15 cellular contexts compared by ENCODE assay signal in the genomic region with DNA sequence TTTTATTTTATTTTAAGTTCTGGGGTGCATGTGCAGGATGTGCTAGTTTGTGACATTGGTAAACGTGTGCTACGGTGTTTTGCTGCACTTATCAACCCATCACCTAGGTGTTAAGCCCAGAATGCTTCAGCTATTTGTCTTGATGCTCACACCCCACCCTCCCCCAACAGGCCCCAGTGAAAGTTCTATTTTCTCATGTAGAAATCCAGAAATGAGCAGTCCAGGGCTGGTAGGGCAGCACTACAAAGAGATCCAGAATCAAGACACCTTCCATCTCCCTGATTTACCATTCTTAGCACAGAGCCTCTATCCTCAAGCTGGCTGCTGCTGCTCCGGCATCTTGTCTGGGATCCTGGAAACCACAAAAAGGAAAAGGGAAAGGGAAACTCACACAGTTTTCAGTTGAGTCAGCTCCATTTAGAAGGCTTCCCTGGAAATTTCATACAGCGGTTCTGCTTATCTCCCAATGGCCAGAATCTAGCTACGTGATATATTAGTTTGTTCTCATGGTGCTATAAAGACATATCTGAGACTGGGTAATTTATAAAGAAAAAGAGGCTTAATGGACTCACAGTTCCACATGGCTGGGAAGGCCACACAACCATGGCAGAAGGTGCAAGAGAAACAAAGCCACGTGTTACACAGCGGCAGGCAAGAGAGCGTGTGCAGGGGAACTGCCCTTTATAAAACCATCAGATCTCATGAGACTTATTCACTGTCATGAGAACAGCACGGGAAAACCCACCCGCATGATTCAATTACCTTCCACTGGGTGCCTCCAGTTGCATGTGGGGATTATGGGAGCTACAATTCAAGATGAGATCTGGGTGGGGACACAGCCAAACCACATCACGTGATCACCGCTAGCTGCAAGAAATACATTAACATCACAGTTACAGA.
DNase-seq lines count a peak whose midpoint lies in the region; ATAC-seq, FAIRE-seq and TF ChIP-seq lines count a peak whose summit lies in the region.
"Had no signal": no experiment of that assay in that cellular context is flagged by ENCODE, and none has a peak within 500 bp of the region (broad histone marks: within the 10 kb centered on the region; RNA-seq: fewer than 3 reads in every experiment).

No MANE protein-coding gene starts in this region.

- H4K5ac ChIP-seq in H9 (ENCODE audit: insufficient read length, low read depth, low read length): no peak overlapping the region

- no peaks in the 10 kb centered on the region for H3K27me3 ChIP-seq in H9 (ENCODE audit: insufficient read depth, low read length)
- H3K27me3 ChIP-seq: BE2C, thyroid gland had no signal

- no peak overlapping the region for H3K23ac ChIP-seq in H9 (ENCODE audit: insufficient read length, low read depth, low read length)

- FAIRE-seq in GM19239 (lab: Jason Lieb, UNC): peak; percentile 86

- H3K23me2 ChIP-seq in H9 (ENCODE audit: insufficient read length, low read depth, low read length, poor library complexity, severe bottlenecking): no peaks in the 10 kb centered on the region

- H3K4me2 ChIP-seq in H9 (ENCODE audit: insufficient read depth, insufficient read length, low read length): no peak overlapping the region
- H3K4me2 ChIP-seq: PC-9 had no signal

- H2BK5ac ChIP-seq in H9 (ENCODE audit: insufficient read length, low read length): no peak overlapping the region

- H3T11ph ChIP-seq in H9 (ENCODE audit: low read length): no peak overlapping the region

- no peaks in the 10 kb centered on the region for H3K79me2 ChIP-seq in H9 (ENCODE audit: insufficient read depth, low read length)

- TF ChIP-seq CTCF in GM12864 (IDR thresholded peaks at IDR 0.05; ENCODE audit: low read depth, low read length, missing control alignments) (no peak), H9 (conservative IDR thresholded peaks at IDR 0.05) (no peak)
- no peak for TF ChIP-seq CTCF in activated CD8-positive, alpha-beta T cell treated with anti-CD3 and anti-CD28 coated beads for 36 hours (IDR thresholded peaks at IDR 0.05)

- no peak overlapping the region for H2AFZ ChIP-seq in H9 (ENCODE audit: low read length)
- H2AFZ ChIP-seq: PC-9 had no signal

- no peaks in the 10 kb centered on the region for H3K36me3 Mint-ChIP-seq in activated CD8-positive, alpha-beta T cell treated with anti-CD3 and anti-CD28 coated beads for 36 hours (ENCODE audit: low read depth)
- H3K36me3 Mint-ChIP-seq in H9 (ENCODE audit: insufficient read depth in 1 of 3, low read depth in 3 of 3): no peaks in the 10 kb centered on the region; a peak in 1 of 7 replicates
- H3K36me3 Mint-ChIP-seq: brain had no signal

- intact Hi-C loops in activated CD8-positive, alpha-beta T cell treated with anti-CD3 and anti-CD28 coated beads for 36 hours (cut with micrococcal nuclease): no loop called here

- peaks cover 7% of the 10 kb centered on the region for H3K4me1 Mint-ChIP-seq in activated CD8-positive, alpha-beta T cell treated with anti-CD3 and anti-CD28 coated beads for 36 hours (ENCODE audit: low read depth)
- peaks cover 9 to 15% of the 10 kb centered on the region in 2 experiments for H3K4me1 Mint-ChIP-seq in H9

- no peak overlapping the region for H2BK20ac ChIP-seq in H9 (ENCODE audit: low read depth, low read length, poor library complexity, severe bottlenecking)

- H3K79me1 ChIP-seq in H9 (ENCODE audit: insufficient read depth, low read depth, low read length, poor library complexity, severe bottlenecking): no peaks in the 10 kb centered on the region

- no peak overlapping the region for H3K4ac ChIP-seq in H9 (ENCODE audit: low read depth, low read length)

- WGBS in H9 (ENCODE audit: extremely low coverage, insufficient read length, low lambda C conversion rate): no CpG with 5 or more reads among the region's 12 CpGs

- H3K27me3 Mint-ChIP-seq in activated CD8-positive, alpha-beta T cell treated with anti-CD3 and anti-CD28 coated beads for 36 hours: peaks cover 2% of the 10 kb centered on the region
- peaks cover 11% of the 10 kb centered on the region for H3K27me3 Mint-ChIP-seq in H9 (ENCODE audit: low read depth)
- H3K27me3 Mint-ChIP-seq: brain had no signal

- no peaks in the 10 kb centered on the region; the same call in 1 of the 2 replicates for H3K4me1 ChIP-seq in H9 (ENCODE audit: insufficient read depth, low read length)
- H3K4me1 ChIP-seq: BE2C, thyroid gland had no signal

- no peak overlapping the region for H3K27ac ChIP-seq in H9 (ENCODE audit: insufficient read length, low read depth, low read length)
- H3K27ac ChIP-seq: epithelial cell of prostate, PC-9, thyroid gland had no signal

- H3K9ac ChIP-seq in H9 (ENCODE audit: extremely low read depth, insufficient read length, low read length): no peak overlapping the region

- no peak overlapping the region for H2BK15ac ChIP-seq in H9 (ENCODE audit: low read depth, low read length)

- DNase-seq in GM12864 (ENCODE audit: low read depth) (peak; percentile 48), GM19239 (ENCODE audit: insufficient read length, low spot score) (no peak), H9 (no peak)
- DNase-seq in activated CD8-positive, alpha-beta T cell treated with anti-CD3 and anti-CD28 coated beads for 36 hours: no peak
- no peak for DNase-seq in stimulated activated CD4-positive, alpha-beta T cell treated with anti-CD3 and anti-CD28 coated beads, Interleukin-4, amount 100 ng/mL, for 4 hours
- DNase-seq: BE2C, midbrain, NCI-H2107, PC-9, thyroid gland had no signal

- no peaks in the 10 kb centered on the region for H4K20me1 ChIP-seq in H9 (ENCODE audit: control insufficient read depth, insufficient read depth, insufficient read length)

- H3K4me3 ChIP-seq in GM12864 (ENCODE audit: low read depth, low read length): peak overlapping the region; percentile 10; the same call in 1 of the 2 replicates
- H3K4me3 ChIP-seq: PC-9, thyroid gland had no signal

- ATAC-seq in HG02678 (IDR thresholded peaks at IDR 0.05; ENCODE audit: unreplicated experiment) (peak; percentile 52), HG03558 (IDR thresholded peaks at IDR 0.05; ENCODE audit: extremely low read depth, unreplicated experiment) (peak; percentile 23), GM19324 (IDR thresholded peaks at IDR 0.05; ENCODE audit: low FRiP score, unreplicated experiment) (no peak)
- no peak for ATAC-seq in activated CD8-positive, alpha-beta T cell treated with anti-CD3 and anti-CD28 coated beads for 36 hours

- POLR2A ChIA-PET in activated CD8-positive, alpha-beta T cell treated with anti-CD3 and anti-CD28 coated beads for 36 hours (lab: Charles Lee): no interaction called here

- H3K9me3 ChIP-seq in H9 (ENCODE audit: control insufficient read depth, low read depth, low read length): no peaks in the 10 kb centered on the region
- H3K9me3 ChIP-seq: BE2C, thyroid gland had no signal

- no peak overlapping the region for H4K8ac ChIP-seq in H9 (replicated peaks; ENCODE audit: insufficient read length, low read depth, low read length)

- H4K91ac ChIP-seq in H9 (ENCODE audit: insufficient read length, low read depth, low read length): no peak overlapping the region

- no peaks in the 10 kb centered on the region for H3K9me3 Mint-ChIP-seq in activated CD8-positive, alpha-beta T cell treated with anti-CD3 and anti-CD28 coated beads for 36 hours
- H3K9me3 Mint-ChIP-seq in H9: peaks cover 0 to 5% of the 10 kb centered on the region in 2 experiments; a peak in 1 of 5 replicates

- H3K18ac ChIP-seq in H9 (ENCODE audit: insufficient read length, low read depth, low read length): no peak overlapping the region

- no peak overlapping the region for H3K27ac Mint-ChIP-seq in activated CD8-positive, alpha-beta T cell treated with anti-CD3 and anti-CD28 coated beads for 36 hours
- no peak overlapping the region for H3K27ac Mint-ChIP-seq in H9
- H3K27ac Mint-ChIP-seq: brain had no signal

- H2BK12ac ChIP-seq in H9 (ENCODE audit: insufficient read length, low read depth, low read length): no peak overlapping the region

- no peak overlapping the region for H3K14ac ChIP-seq in H9 (ENCODE audit: insufficient read depth, low read length)

- no peak overlapping the region for H2AK5ac ChIP-seq in H9 (ENCODE audit: insufficient read length, low read length)

- no peak overlapping the region for H2BK120ac ChIP-seq in H9 (ENCODE audit: low read depth, low read length, poor library complexity, severe bottlenecking)

- H3K56ac ChIP-seq in H9 (ENCODE audit: insufficient read length, low read depth, low read length): no peak overlapping the region

- CTCF ChIA-PET in activated CD8-positive, alpha-beta T cell treated with anti-CD3 and anti-CD28 coated beads for 36 hours (lab: Charles Lee): interaction anchor here (0.8 to 1.1 kb wide), 2 partner anchors 119 to 220 kb away, joined by 3 read pairs; no protein-coding TSS in a partner anchor

- no peak overlapping the region for H3K4me3 Mint-ChIP-seq in activated CD8-positive, alpha-beta T cell treated with anti-CD3 and anti-CD28 coated beads for 36 hours
- H3K4me3 Mint-ChIP-seq in H9: no peak overlapping the region
- H3K4me3 Mint-ChIP-seq: brain had no signal

Comparison
In these comparisons a context has a peak if more than half of its experiments do, and no peak if none do; other contexts are left out.
1. ATAC-seq: peak in HG02678 (single experiment) and HG03558 (single experiment); none in GM19324 (single experiment) and activated CD8-positive, alpha-beta T cell treated with anti-CD3 and anti-CD28 coated beads for 36 hours (single experiment).